Comparison of ENCODE assay signal across 1 cellular context in the genomic region with DNA sequence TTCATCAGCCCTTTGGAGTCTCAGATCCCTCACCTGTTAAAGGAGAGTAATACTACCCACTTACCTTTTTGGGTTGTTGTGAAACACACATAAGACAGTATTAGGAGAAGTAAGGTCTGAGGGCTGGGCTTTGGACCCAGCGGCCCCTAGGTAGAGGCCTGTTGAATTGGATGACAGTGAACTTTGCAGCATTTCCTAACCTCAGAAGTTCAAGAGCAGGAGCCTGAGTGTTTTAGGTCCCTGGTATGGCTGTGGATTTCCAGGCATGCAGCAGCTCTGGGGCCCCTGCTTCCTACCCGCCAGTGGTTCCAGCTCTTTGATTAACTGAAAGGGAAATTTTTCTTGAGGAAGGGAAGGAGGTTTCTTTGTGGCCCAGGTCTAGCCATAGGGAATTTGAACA.
A peak's percentile ranks its signal among the peaks of the same experiment; 100 is the strongest.
TF ChIP-seq lines count a peak whose summit lies in the region.

No MANE protein-coding gene starts in this region.

TF ChIP-seq in HepG2, 621 proteins besides CTCF, POLR2A, EP300 and RAD21 (continued from another document and continues in another):
- TF ChIP-seq, protein P1, sequence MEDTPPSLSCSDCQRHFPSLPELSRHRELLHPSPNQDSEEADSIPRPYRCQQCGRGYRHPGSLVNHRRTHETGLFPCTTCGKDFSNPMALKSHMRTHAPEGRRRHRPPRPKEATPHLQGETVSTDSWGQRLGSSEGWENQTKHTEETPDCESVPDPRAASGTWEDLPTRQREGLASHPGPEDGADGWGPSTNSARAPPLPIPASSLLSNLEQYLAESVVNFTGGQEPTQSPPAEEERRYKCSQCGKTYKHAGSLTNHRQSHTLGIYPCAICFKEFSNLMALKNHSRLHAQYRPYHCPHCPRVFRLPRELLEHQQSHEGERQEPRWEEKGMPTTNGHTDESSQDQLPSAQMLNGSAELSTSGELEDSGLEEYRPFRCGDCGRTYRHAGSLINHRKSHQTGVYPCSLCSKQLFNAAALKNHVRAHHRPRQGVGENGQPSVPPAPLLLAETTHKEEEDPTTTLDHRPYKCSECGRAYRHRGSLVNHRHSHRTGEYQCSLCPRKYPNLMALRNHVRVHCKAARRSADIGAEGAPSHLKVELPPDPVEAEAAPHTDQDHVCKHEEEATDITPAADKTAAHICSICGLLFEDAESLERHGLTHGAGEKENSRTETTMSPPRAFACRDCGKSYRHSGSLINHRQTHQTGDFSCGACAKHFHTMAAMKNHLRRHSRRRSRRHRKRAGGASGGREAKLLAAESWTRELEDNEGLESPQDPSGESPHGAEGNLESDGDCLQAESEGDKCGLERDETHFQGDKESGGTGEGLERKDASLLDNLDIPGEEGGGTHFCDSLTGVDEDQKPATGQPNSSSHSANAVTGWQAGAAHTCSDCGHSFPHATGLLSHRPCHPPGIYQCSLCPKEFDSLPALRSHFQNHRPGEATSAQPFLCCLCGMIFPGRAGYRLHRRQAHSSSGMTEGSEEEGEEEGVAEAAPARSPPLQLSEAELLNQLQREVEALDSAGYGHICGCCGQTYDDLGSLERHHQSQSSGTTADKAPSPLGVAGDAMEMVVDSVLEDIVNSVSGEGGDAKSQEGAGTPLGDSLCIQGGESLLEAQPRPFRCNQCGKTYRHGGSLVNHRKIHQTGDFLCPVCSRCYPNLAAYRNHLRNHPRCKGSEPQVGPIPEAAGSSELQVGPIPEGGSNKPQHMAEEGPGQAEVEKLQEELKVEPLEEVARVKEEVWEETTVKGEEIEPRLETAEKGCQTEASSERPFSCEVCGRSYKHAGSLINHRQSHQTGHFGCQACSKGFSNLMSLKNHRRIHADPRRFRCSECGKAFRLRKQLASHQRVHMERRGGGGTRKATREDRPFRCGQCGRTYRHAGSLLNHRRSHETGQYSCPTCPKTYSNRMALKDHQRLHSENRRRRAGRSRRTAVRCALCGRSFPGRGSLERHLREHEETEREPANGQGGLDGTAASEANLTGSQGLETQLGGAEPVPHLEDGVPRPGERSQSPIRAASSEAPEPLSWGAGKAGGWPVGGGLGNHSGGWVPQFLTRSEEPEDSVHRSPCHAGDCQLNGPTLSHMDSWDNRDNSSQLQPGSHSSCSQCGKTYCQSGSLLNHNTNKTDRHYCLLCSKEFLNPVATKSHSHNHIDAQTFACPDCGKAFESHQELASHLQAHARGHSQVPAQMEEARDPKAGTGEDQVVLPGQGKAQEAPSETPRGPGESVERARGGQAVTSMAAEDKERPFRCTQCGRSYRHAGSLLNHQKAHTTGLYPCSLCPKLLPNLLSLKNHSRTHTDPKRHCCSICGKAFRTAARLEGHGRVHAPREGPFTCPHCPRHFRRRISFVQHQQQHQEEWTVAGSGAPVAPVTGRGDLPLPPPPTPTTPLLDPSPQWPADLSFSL (CRISPR knock-in tag; IDR thresholded peaks at IDR 0.05): no peak
- no peak for TF ChIP-seq KDM5B (CRISPR knock-in tag; IDR thresholded peaks at IDR 0.05; ENCODE audit: borderline replicate concordance)
- TF ChIP-seq, protein P2, sequence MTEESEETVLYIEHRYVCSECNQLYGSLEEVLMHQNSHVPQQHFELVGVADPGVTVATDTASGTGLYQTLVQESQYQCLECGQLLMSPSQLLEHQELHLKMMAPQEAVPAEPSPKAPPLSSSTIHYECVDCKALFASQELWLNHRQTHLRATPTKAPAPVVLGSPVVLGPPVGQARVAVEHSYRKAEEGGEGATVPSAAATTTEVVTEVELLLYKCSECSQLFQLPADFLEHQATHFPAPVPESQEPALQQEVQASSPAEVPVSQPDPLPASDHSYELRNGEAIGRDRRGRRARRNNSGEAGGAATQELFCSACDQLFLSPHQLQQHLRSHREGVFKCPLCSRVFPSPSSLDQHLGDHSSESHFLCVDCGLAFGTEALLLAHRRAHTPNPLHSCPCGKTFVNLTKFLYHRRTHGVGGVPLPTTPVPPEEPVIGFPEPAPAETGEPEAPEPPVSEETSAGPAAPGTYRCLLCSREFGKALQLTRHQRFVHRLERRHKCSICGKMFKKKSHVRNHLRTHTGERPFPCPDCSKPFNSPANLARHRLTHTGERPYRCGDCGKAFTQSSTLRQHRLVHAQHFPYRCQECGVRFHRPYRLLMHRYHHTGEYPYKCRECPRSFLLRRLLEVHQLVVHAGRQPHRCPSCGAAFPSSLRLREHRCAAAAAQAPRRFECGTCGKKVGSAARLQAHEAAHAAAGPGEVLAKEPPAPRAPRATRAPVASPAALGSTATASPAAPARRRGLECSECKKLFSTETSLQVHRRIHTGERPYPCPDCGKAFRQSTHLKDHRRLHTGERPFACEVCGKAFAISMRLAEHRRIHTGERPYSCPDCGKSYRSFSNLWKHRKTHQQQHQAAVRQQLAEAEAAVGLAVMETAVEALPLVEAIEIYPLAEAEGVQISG (CRISPR knock-in tag; IDR thresholded peaks at IDR 0.05): no peak
- TF ChIP-seq, protein P3, sequence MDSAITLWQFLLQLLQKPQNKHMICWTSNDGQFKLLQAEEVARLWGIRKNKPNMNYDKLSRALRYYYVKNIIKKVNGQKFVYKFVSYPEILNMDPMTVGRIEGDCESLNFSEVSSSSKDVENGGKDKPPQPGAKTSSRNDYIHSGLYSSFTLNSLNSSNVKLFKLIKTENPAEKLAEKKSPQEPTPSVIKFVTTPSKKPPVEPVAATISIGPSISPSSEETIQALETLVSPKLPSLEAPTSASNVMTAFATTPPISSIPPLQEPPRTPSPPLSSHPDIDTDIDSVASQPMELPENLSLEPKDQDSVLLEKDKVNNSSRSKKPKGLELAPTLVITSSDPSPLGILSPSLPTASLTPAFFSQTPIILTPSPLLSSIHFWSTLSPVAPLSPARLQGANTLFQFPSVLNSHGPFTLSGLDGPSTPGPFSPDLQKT (CRISPR knock-in tag; IDR thresholded peaks at IDR 0.05; ENCODE audit: borderline replicate concordance): no peak
- TF ChIP-seq ZNF383 (CRISPR knock-in tag; IDR thresholded peaks at IDR 0.05; ENCODE audit: borderline replicate concordance): no peak
- peak; percentile 64; the same call in 1 of the 2 replicates for TF ChIP-seq CEBPB (IDR thresholded peaks at IDR 0.05; ENCODE audit: borderline replicate concordance, low read depth, low read length)
- TF ChIP-seq SIN3A (IDR thresholded peaks at IDR 0.05; ENCODE audit: borderline replicate concordance, low read depth, low read length): no peak
- TF ChIP-seq, protein P4, sequence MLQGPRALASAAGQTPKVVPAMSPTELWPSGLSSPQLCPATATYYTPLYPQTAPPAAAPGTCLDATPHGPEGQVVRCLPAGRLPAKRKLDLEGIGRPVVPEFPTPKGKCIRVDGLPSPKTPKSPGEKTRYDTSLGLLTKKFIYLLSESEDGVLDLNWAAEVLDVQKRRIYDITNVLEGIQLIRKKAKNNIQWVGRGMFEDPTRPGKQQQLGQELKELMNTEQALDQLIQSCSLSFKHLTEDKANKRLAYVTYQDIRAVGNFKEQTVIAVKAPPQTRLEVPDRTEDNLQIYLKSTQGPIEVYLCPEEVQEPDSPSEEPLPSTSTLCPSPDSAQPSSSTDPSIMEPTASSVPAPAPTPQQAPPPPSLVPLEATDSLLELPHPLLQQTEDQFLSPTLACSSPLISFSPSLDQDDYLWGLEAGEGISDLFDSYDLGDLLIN (CRISPR knock-in tag; IDR thresholded peaks at IDR 0.05; ENCODE audit: borderline replicate concordance): no peak
- peak; percentile 45; the same call in 1 of the 2 replicates for TF ChIP-seq FOXK1 (CRISPR knock-in tag; IDR thresholded peaks at IDR 0.05; ENCODE audit: borderline replicate concordance, low read depth)
- TF ChIP-seq BRCA1 (CRISPR knock-in tag; IDR thresholded peaks at IDR 0.05): no peak
- TF ChIP-seq, protein P5, sequence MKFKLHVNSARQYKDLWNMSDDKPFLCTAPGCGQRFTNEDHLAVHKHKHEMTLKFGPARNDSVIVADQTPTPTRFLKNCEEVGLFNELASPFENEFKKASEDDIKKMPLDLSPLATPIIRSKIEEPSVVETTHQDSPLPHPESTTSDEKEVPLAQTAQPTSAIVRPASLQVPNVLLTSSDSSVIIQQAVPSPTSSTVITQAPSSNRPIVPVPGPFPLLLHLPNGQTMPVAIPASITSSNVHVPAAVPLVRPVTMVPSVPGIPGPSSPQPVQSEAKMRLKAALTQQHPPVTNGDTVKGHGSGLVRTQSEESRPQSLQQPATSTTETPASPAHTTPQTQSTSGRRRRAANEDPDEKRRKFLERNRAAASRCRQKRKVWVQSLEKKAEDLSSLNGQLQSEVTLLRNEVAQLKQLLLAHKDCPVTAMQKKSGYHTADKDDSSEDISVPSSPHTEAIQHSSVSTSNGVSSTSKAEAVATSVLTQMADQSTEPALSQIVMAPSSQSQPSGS (CRISPR knock-in tag; IDR thresholded peaks at IDR 0.05): peak; percentile 55; the same call in 1 of the 2 replicates
- no peak for TF ChIP-seq ZZZ3 (CRISPR knock-in tag; IDR thresholded peaks at IDR 0.05; ENCODE audit: borderline replicate concordance)
- TF ChIP-seq MED13 (CRISPR knock-in tag; IDR thresholded peaks at IDR 0.05): no peak
- no peak for TF ChIP-seq TGIF2 (CRISPR knock-in tag; IDR thresholded peaks at IDR 0.05)
- TF ChIP-seq, protein P6, sequence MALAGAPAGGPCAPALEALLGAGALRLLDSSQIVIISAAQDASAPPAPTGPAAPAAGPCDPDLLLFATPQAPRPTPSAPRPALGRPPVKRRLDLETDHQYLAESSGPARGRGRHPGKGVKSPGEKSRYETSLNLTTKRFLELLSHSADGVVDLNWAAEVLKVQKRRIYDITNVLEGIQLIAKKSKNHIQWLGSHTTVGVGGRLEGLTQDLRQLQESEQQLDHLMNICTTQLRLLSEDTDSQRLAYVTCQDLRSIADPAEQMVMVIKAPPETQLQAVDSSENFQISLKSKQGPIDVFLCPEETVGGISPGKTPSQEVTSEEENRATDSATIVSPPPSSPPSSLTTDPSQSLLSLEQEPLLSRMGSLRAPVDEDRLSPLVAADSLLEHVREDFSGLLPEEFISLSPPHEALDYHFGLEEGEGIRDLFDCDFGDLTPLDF (CRISPR knock-in tag; IDR thresholded peaks at IDR 0.05): no peak
- no peak for TF ChIP-seq RFX3 (CRISPR knock-in tag; IDR thresholded peaks at IDR 0.05)
- TF ChIP-seq RARA (CRISPR knock-in tag; IDR thresholded peaks at IDR 0.05): peak; percentile 87
- no peak for TF ChIP-seq ZSCAN21 (CRISPR knock-in tag; IDR thresholded peaks at IDR 0.05; ENCODE audit: borderline replicate concordance)
- no peak for TF ChIP-seq YY1 (IDR thresholded peaks at IDR 0.05; ENCODE audit: insufficient read depth, insufficient replicate concordance, low read depth, low read length)
- peak; percentile 83 for TF ChIP-seq HDAC2 (CRISPR knock-in tag; IDR thresholded peaks at IDR 0.05)
- TF ChIP-seq CEBPG (CRISPR knock-in tag; IDR thresholded peaks at IDR 0.05): peak; percentile 64
- no peak for TF ChIP-seq ZFY (CRISPR knock-in tag; IDR thresholded peaks at IDR 0.05)
- TF ChIP-seq, protein P7, sequence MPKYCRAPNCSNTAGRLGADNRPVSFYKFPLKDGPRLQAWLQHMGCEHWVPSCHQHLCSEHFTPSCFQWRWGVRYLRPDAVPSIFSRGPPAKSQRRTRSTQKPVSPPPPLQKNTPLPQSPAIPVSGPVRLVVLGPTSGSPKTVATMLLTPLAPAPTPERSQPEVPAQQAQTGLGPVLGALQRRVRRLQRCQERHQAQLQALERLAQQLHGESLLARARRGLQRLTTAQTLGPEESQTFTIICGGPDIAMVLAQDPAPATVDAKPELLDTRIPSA (CRISPR knock-in tag; IDR thresholded peaks at IDR 0.05; ENCODE audit: borderline replicate concordance): no peak
- no peak for TF ChIP-seq PAX8 (CRISPR knock-in tag; IDR thresholded peaks at IDR 0.05; ENCODE audit: borderline replicate concordance)
- TF ChIP-seq ZFP36 (IDR thresholded peaks at IDR 0.05; ENCODE audit: borderline replicate concordance, low read depth, low read length, partially characterized antibody): no peak
- peak; percentile 34; the same call in 1 of the 2 replicates for TF ChIP-seq KMT2A (CRISPR knock-in tag; IDR thresholded peaks at IDR 0.05)
- TF ChIP-seq NR2F1 (CRISPR knock-in tag; IDR thresholded peaks at IDR 0.05): no peak
- no peak for TF ChIP-seq ARNT (IDR thresholded peaks at IDR 0.05)
- TF ChIP-seq XBP1 (CRISPR knock-in tag; IDR thresholded peaks at IDR 0.05): no peak
- TF ChIP-seq TEAD3 (CRISPR knock-in tag; optimal IDR thresholded peaks at IDR 0.05; ENCODE audit: borderline replicate concordance): peak; percentile 94
- no peak for TF ChIP-seq GRHL1 (CRISPR knock-in tag; conservative IDR thresholded peaks at IDR 0.05)
- TF ChIP-seq ZMAT3 (CRISPR knock-in tag; conservative IDR thresholded peaks at IDR 0.05): no peak
- TF ChIP-seq ZNF768 (CRISPR knock-in tag; IDR thresholded peaks at IDR 0.05): no peak
- no peak for TF ChIP-seq ZNF362 (CRISPR knock-in tag; IDR thresholded peaks at IDR 0.05; ENCODE audit: borderline replicate concordance)
- peak; percentile 53; the same call in 1 of the 2 replicates for TF ChIP-seq PITX1 (CRISPR knock-in tag; IDR thresholded peaks at IDR 0.05)
- TF ChIP-seq, protein P8, sequence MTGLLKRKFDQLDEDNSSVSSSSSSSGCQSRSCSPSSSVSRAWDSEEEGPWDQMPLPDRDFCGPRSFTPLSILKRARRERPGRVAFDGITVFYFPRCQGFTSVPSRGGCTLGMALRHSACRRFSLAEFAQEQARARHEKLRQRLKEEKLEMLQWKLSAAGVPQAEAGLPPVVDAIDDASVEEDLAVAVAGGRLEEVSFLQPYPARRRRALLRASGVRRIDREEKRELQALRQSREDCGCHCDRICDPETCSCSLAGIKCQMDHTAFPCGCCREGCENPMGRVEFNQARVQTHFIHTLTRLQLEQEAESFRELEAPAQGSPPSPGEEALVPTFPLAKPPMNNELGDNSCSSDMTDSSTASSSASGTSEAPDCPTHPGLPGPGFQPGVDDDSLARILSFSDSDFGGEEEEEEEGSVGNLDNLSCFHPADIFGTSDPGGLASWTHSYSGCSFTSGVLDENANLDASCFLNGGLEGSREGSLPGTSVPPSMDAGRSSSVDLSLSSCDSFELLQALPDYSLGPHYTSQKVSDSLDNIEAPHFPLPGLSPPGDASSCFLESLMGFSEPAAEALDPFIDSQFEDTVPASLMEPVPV (CRISPR knock-in tag; IDR thresholded peaks at IDR 0.05): no peak
- TF ChIP-seq ZNF883 (CRISPR knock-in tag; IDR thresholded peaks at IDR 0.05; ENCODE audit: not compliant biosample characterization): no peak
- no peak for TF ChIP-seq REXO4 (CRISPR knock-in tag; IDR thresholded peaks at IDR 0.05; ENCODE audit: borderline replicate concordance)
- peak; percentile 70 for TF ChIP-seq GATAD2A (CRISPR knock-in tag; IDR thresholded peaks at IDR 0.05)
- no peak for TF ChIP-seq CHCHD3 (CRISPR knock-in tag; IDR thresholded peaks at IDR 0.05)
- no peak for TF ChIP-seq PAF1 (CRISPR knock-in tag; IDR thresholded peaks at IDR 0.05)
